9 cellular contexts compared by ENCODE assay signal in genomic region chr1:112722601-112723510, GRCh38. TPM values are rescaled to one million over a fixed set of nuclear protein-coding genes. Genes with fewer than 3 reads are reported as not detected.
DNase-seq lines count a peak whose midpoint lies in the region; ATAC-seq and TF ChIP-seq lines count a peak whose summit lies in the region.
"Had no signal": no experiment of that assay in that cellular context is flagged by ENCODE, and none has a peak within 500 bp of the region (broad histone marks: within the 10 kb centered on the region; RNA-seq: fewer than 3 reads in every experiment).

No MANE protein-coding gene starts in this region.

- peaks cover 55% of the 10 kb centered on the region for H3K4me1 Mint-ChIP-seq in dendritic cell treated with granulocyte-macrophage colony-stimulating factor and Interleukin-4, amounts not matched to agents 40 ng/mL and 50 ng/mL, for 4 days (ENCODE audit: low read depth)

- TF ChIP-seq EP300 in neural cell (conservative IDR thresholded peaks at IDR 0.05; ENCODE audit: poor library complexity, severe bottlenecking), result no peak

- H3K27me3 Mint-ChIP-seq in dendritic cell treated with granulocyte-macrophage colony-stimulating factor and Interleukin-4, amounts not matched to agents 40 ng/mL and 50 ng/mL, for 4 days, result peaks cover 18% of the 10 kb centered on the region

- no peaks in the 10 kb centered on the region for H3F3A ChIP-seq in neural cell (ENCODE audit: insufficient read depth, low read length, poor library complexity, severe bottlenecking)

- intact Hi-C loops in dendritic cell treated with granulocyte-macrophage colony-stimulating factor and Interleukin-4, amounts not matched to agents 40 ng/mL and 50 ng/mL, for 4 days (cut with micrococcal nuclease), result no loop called here

- H3K36me3 Mint-ChIP-seq in dendritic cell treated with granulocyte-macrophage colony-stimulating factor and Interleukin-4, amounts not matched to agents 40 ng/mL and 50 ng/mL, for 4 days (ENCODE audit: low read depth), result no peaks in the 10 kb centered on the region

- H3K4me3 Mint-ChIP-seq in dendritic cell treated with granulocyte-macrophage colony-stimulating factor and Interleukin-4, amounts not matched to agents 40 ng/mL and 50 ng/mL, for 4 days, result peak overlapping the region; percentile 48
- H3K4me3 Mint-ChIP-seq: T-helper 1 cell treated with Interleukin-12 subunit alpha and Interleukin-12 subunit beta and Interleukin-4 antibody, amounts not matched to agents 30 μg/mL and 1 μg/mL, for 36 hours had no signal

- H3K79me2 ChIP-seq in neural cell (replicated peaks; ENCODE audit: insufficient read depth, low read length), result no peaks in the 10 kb centered on the region

- H3K9me3 Mint-ChIP-seq in dendritic cell treated with granulocyte-macrophage colony-stimulating factor and Interleukin-4, amounts not matched to agents 40 ng/mL and 50 ng/mL, for 4 days, result no peaks in the 10 kb centered on the region
- H3K9me3 Mint-ChIP-seq: T-helper 1 cell treated with Interleukin-12 subunit alpha and Interleukin-12 subunit beta and Interleukin-4 antibody, amounts not matched to agents 30 μg/mL and 1 μg/mL, for 36 hours had no signal

- DNase-seq in EL (peak; percentile 56), NCI-H2227 (lab: John Stamatoyannopoulos, UW; ENCODE audit: unreplicated experiment) (peak; percentile 57), AG08395 (ENCODE audit: low spot score) (no peak)
- no peak for DNase-seq in activated CD4-positive, alpha-beta T cell treated with anti-CD3 and anti-CD28 coated beads, Interleukin-2, amount 50 U/mL, for 48 hours

- no peak overlapping the region for H3K4me2 ChIP-seq in neural cell (ENCODE audit: low read length)

- peak overlapping the region; percentile 2 for H3K27ac Mint-ChIP-seq in dendritic cell treated with granulocyte-macrophage colony-stimulating factor and Interleukin-4, amounts not matched to agents 40 ng/mL and 50 ng/mL, for 4 days
- H3K27ac Mint-ChIP-seq: T-helper 1 cell treated with Interleukin-12 subunit alpha and Interleukin-12 subunit beta and Interleukin-4 antibody, amounts not matched to agents 30 μg/mL and 1 μg/mL, for 36 hours had no signal

- TF ChIP-seq RAD21 in neural cell (conservative IDR thresholded peaks at IDR 0.05), result no peak

- no peak overlapping the region for H2AFZ ChIP-seq in neural cell (ENCODE audit: low read depth, low read length)

- H3K9me2 ChIP-seq in neural cell (ENCODE audit: insufficient read depth, low read length), result no peaks in the 10 kb centered on the region

- TF ChIP-seq CTCF in neural cell (IDR thresholded peaks at IDR 0.05; ENCODE audit: poor library complexity, severe bottlenecking), result peak; percentile 12

- no peaks in the 10 kb centered on the region for H3K36me3 ChIP-seq in neural cell (ENCODE audit: insufficient read depth, low read length)

- H3K4me3 ChIP-seq in neural cell (ENCODE audit: low read length), result no peak overlapping the region

- ATAC-seq in GM19455 (IDR thresholded peaks at IDR 0.05; ENCODE audit: unreplicated experiment) (no peak), HG03095 (IDR thresholded peaks at IDR 0.05; ENCODE audit: unreplicated experiment) (no peak)

- H3K27ac ChIP-seq in neural cell (ENCODE audit: low read length), result no peak overlapping the region

- no peak overlapping the region for H3K9ac ChIP-seq in neural cell (ENCODE audit: low read length)

- peaks cover 4% of the 10 kb centered on the region for H3K27me3 ChIP-seq in neural cell (ENCODE audit: insufficient read depth, low read depth, low read length)

- H4K20me1 ChIP-seq in neural cell (ENCODE audit: insufficient read depth), result no peaks in the 10 kb centered on the region

- H3K9me3 ChIP-seq in neural cell (ENCODE audit: low read length), result no peaks in the 10 kb centered on the region

TF ChIP-seq in neural cell, 6 proteins besides CTCF, POLR2A, EP300 and RAD21:
- TF ChIP-seq EZH2 (IDR thresholded peaks at IDR 0.05; ENCODE audit: borderline replicate concordance, insufficient read depth, low read length, poor library complexity, severe bottlenecking) (no peak), MXI1 (conservative IDR thresholded peaks at IDR 0.05; ENCODE audit: poor library complexity, severe bottlenecking) (no peak), TAF1 (IDR thresholded peaks at IDR 0.05; ENCODE audit: low read depth) (no peak), REST (IDR thresholded peaks at IDR 0.05; ENCODE audit: borderline replicate concordance) (no peak), SMC3 (conservative IDR thresholded peaks at IDR 0.05; ENCODE audit: poor library complexity) (no peak), POLR2AphosphoS5 (IDR thresholded peaks at IDR 0.05) (no peak)

RNA-seq across cellular contexts. Expression of gene PPM1J, which starts 7.7 kb away (rescaled TPM):
- polyA plus RNA-seq in neural cell, result 0.16 and 1.7 TPM in 2 replicates
- polyA minus RNA-seq in neural cell, result 0.35 and 0.97 TPM in 2 replicates

RNA-seq across cellular contexts. Expression of gene RHOC, which starts 15.9 kb away (rescaled TPM):
- polyA plus RNA-seq in neural cell, result 4.3 and 5.0 TPM in 2 replicates
- 1.7 and 1.9 TPM in 2 replicates for polyA minus RNA-seq in neural cell

RNA-seq across cellular contexts. Expression of gene MOV10, which starts 48.4 kb away (rescaled TPM):
- polyA plus RNA-seq in neural cell, result 1.4 and 3.0 TPM in 2 replicates
- polyA minus RNA-seq in neural cell, result 1.5 and 1.6 TPM in 2 replicates

Comparison
In these comparisons a context has a peak if more than half of its experiments do, and no peak if none do; other contexts are left out.
1. DNase-seq: peak in EL (single experiment) and NCI-H2227 (single experiment); none in activated CD4-positive, alpha-beta T cell treated with anti-CD3 and anti-CD28 coated beads, Interleukin-2, amount 50 U/mL, for 48 hours (0 of 2) and AG08395 (single experiment).